Comparison of ENCODE assay signal across 1 cellular context in the genomic region with DNA sequence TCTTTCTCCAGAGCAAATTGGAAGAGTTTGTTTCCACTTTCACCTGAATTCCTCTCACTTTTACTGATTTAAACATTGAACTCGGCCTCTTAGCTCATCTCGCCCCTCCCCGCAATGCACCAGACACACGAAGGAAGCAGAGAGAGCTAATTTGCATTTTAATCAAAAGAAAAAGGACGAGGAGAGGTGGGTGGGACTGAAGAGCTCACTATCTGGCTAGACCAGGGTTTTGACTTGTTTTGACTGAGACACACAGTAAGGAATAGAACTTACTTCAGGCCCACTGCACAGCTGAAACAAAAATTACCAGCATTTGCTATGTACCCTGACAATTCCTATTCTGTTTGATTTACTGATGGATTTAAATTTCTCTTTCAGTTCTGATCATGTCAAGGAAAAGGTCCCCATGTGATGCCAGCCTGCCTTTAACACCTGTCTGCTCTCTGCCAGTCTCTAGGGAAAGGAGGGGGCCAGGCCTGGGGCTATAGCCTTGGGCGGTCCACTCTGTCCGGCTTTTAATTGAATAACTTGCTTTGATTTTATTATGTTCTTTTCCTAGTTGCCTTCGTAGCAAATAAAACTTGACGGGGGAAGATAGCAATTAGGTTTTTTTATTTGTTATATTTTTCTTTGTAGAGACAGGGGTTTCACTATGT.
TF ChIP-seq lines count a peak whose summit lies in the region.

No MANE protein-coding gene starts in this region.

TF ChIP-seq in HepG2, 621 proteins besides CTCF, POLR2A, EP300 and RAD21 (continued from another document):
- TF ChIP-seq ZNF33A (CRISPR knock-in tag; IDR thresholded peaks at IDR 0.05; ENCODE audit: borderline replicate concordance) = no peak
- no peak for TF ChIP-seq SOX5 (CRISPR knock-in tag; IDR thresholded peaks at IDR 0.05; ENCODE audit: borderline replicate concordance)
